Comparison of ENCODE assay signal across 29 cellular contexts in genomic region chr16:8569650-8570338, GRCh38. TPM values are rescaled to one million over a fixed set of nuclear protein-coding genes. Genes with fewer than 3 reads are reported as not detected.
DNase-seq lines count a peak whose midpoint lies in the region; ATAC-seq and TF ChIP-seq lines count a peak whose summit lies in the region.
"Had no signal": no experiment of that assay in that cellular context is flagged by ENCODE, and none has a peak within 500 bp of the region (broad histone marks: within the 10 kb centered on the region; RNA-seq: fewer than 3 reads in every experiment).

No MANE protein-coding gene starts in this region.

- DNase-seq in H9 (peak; percentile 50), epithelial cell of proximal tubule (ENCODE audit: low read depth) (no peak), nephron progenitor cell (peak; percentile 18), erythroblast (lab: John Stamatoyannopoulos, UW) (no peak), NCI-H2029 (lab: John Stamatoyannopoulos, UW) (no peak)
- DNase-seq: activated CD4-positive, alpha-beta T cell treated with anti-CD3 and anti-CD28 coated beads, Interleukin-2, amount 10 ng/mL, durations not matched to agents 7 days and 5 days; activated naive CD4-positive, alpha-beta T cell; activated T-cell treated with anti-CD3 and anti-CD28 coated beads, Interleukin-2, amount 50 U/mL, for 48 hours; adrenal gland; body of pancreas; CD4-positive, CD25-positive, alpha-beta regulatory T cell; GM23248; heart left ventricle; NCI-H1417; NCI-H2081 treated with DMSO at 0.1 percent for 48 hours; NCI-H345; occipital lobe; SHP77 treated with DMSO at 0.1 percent for 48 hours; small intestine; stimulated activated CD4-positive, alpha-beta T cell treated with anti-CD3 and anti-CD28 coated beads, Interleukin-2, amount 100 ng/mL, for 24 hours had no signal

- peak overlapping the region; percentile 16 for H3K4me3 ChIP-seq in epithelial cell of proximal tubule (ENCODE audit: low read depth, low read length)
- H3K4me3 ChIP-seq: adrenal gland, body of pancreas, GM23248, heart left ventricle, upper lobe of left lung had no signal

- H3K27me3 Mint-ChIP-seq in H9 (ENCODE audit: low read depth) (no peaks in the 10 kb centered on the region), nephron progenitor cell (ENCODE audit: low read depth, poor library complexity) (peaks cover 7% of the 10 kb centered on the region)

- no peaks in the 10 kb centered on the region for H4K20me1 ChIP-seq in H9 (ENCODE audit: control insufficient read depth, insufficient read depth, insufficient read length)

- no peak overlapping the region for H3K18ac ChIP-seq in H9 (ENCODE audit: insufficient read length, low read depth, low read length)

- H3K4me2 ChIP-seq in H9 (ENCODE audit: insufficient read depth, insufficient read length, low read length) = peak overlapping the region; percentile 6

- H2AK5ac ChIP-seq in H9 (ENCODE audit: insufficient read length, low read length) = no peak overlapping the region

- H3K79me2 ChIP-seq in H9 (ENCODE audit: insufficient read depth, low read length) = no peaks in the 10 kb centered on the region

- H3K4ac ChIP-seq in H9 (ENCODE audit: low read depth, low read length) = no peak overlapping the region

- no peak for ATAC-seq in GM19395 (IDR thresholded peaks at IDR 0.05; ENCODE audit: unreplicated experiment)
- no peak for ATAC-seq in HG03108 (IDR thresholded peaks at IDR 0.05; ENCODE audit: unreplicated experiment)
- ATAC-seq: body of pancreas, heart left ventricle, Panc1 had no signal

- H3K14ac ChIP-seq in H9 (ENCODE audit: insufficient read depth, low read length) = no peak overlapping the region; the same call in 1 of the 2 replicates

- H3K4me3 Mint-ChIP-seq in H9 = no peak overlapping the region
- H3K4me3 Mint-ChIP-seq in nephron progenitor cell = no peak overlapping the region
- H3K4me3 Mint-ChIP-seq: activated CD4-positive, alpha-beta T cell treated with anti-CD3 and anti-CD28 coated beads, Interleukin-2, amount 10 ng/mL, durations not matched to agents 7 days and 5 days; CD4-positive, CD25-positive, alpha-beta regulatory T cell had no signal

- no peaks in the 10 kb centered on the region; the same call in 1 of the 2 replicates for H3K4me1 ChIP-seq in H9 (ENCODE audit: insufficient read depth, low read length)
- H3K4me1 ChIP-seq: adrenal gland had no signal

- no peak overlapping the region for H2BK5ac ChIP-seq in H9 (ENCODE audit: insufficient read length, low read length)

- H3K79me1 ChIP-seq in H9 (ENCODE audit: insufficient read depth, low read depth, low read length, poor library complexity, severe bottlenecking) = no peaks in the 10 kb centered on the region

- H2BK15ac ChIP-seq in H9 (ENCODE audit: low read depth, low read length) = no peak overlapping the region

- H3K56ac ChIP-seq in H9 (ENCODE audit: insufficient read length, low read depth, low read length) = no peak overlapping the region

- no peaks in the 10 kb centered on the region for H3K23me2 ChIP-seq in H9 (ENCODE audit: insufficient read length, low read depth, low read length, poor library complexity, severe bottlenecking)

- TF ChIP-seq CTCF in H9 (conservative IDR thresholded peaks at IDR 0.05) (no peak), epithelial cell of proximal tubule (conservative IDR thresholded peaks at IDR 0.05; ENCODE audit: low read depth, low read length) (no peak), nephron progenitor cell (IDR thresholded peaks at IDR 0.05) (no peak)

- H3K36me3 Mint-ChIP-seq in H9 (ENCODE audit: insufficient read depth in 1 of 3, low read depth in 3 of 3) = no peaks in the 10 kb centered on the region
- H3K36me3 Mint-ChIP-seq in nephron progenitor cell (ENCODE audit: low read depth) = no peaks in the 10 kb centered on the region
- H3K36me3 Mint-ChIP-seq: CD4-positive, CD25-positive, alpha-beta regulatory T cell had no signal

- H4K91ac ChIP-seq in H9 (ENCODE audit: insufficient read length, low read depth, low read length) = no peak overlapping the region

- H3K27ac ChIP-seq in H9 (ENCODE audit: insufficient read length, low read depth, low read length) = no peak overlapping the region
- H3K27ac ChIP-seq: adrenal gland, GM23248, heart left ventricle, upper lobe of left lung, VCaP had no signal

- H3K27ac Mint-ChIP-seq in H9 (no peak overlapping the region; a peak in 1 of 7 replicates), nephron progenitor cell (no peak overlapping the region)
- H3K27ac Mint-ChIP-seq: activated CD4-positive, alpha-beta T cell treated with anti-CD3 and anti-CD28 coated beads, Interleukin-2, amount 10 ng/mL, durations not matched to agents 7 days and 5 days; CD4-positive, CD25-positive, alpha-beta regulatory T cell had no signal

- no peak overlapping the region for H4K5ac ChIP-seq in H9 (ENCODE audit: insufficient read length, low read depth, low read length)

- H3K23ac ChIP-seq in H9 (ENCODE audit: insufficient read length, low read depth, low read length) = no peak overlapping the region

- no CpG with 5 or more reads among the region's 35 CpGs for WGBS in H9 (ENCODE audit: extremely low coverage, insufficient read length, low lambda C conversion rate)

- no peak overlapping the region for H2BK120ac ChIP-seq in H9 (ENCODE audit: low read depth, low read length, poor library complexity, severe bottlenecking)

- H3K9me3 Mint-ChIP-seq in H9 (peaks cover 5 to 7% of the 10 kb centered on the region in 2 experiments; a peak in 3 of 5 replicates), nephron progenitor cell (peaks cover 5% of the 10 kb centered on the region)
- H3K9me3 Mint-ChIP-seq: activated CD4-positive, alpha-beta T cell treated with anti-CD3 and anti-CD28 coated beads, Interleukin-2, amount 10 ng/mL, durations not matched to agents 7 days and 5 days had no signal

- no peak overlapping the region for H4K8ac ChIP-seq in H9 (replicated peaks; ENCODE audit: insufficient read length, low read depth, low read length)

- H3T11ph ChIP-seq in H9 (ENCODE audit: low read length) = no peak overlapping the region

- peaks cover 23 to 41% of the 10 kb centered on the region in 2 experiments for H3K4me1 Mint-ChIP-seq in H9
- peaks cover 24% of the 10 kb centered on the region for H3K4me1 Mint-ChIP-seq in nephron progenitor cell

- H2BK20ac ChIP-seq in H9 (ENCODE audit: low read depth, low read length, poor library complexity, severe bottlenecking) = no peak overlapping the region

- no peak for TF ChIP-seq POLR2A in erythroblast (IDR thresholded peaks at IDR 0.05; ENCODE audit: low read length)

- no peaks in the 10 kb centered on the region for H3K27me3 ChIP-seq in H9 (ENCODE audit: insufficient read depth, low read length)
- H3K27me3 ChIP-seq: adrenal gland, body of pancreas had no signal

- H3K9me3 ChIP-seq in H9 (ENCODE audit: control insufficient read depth, low read depth, low read length) = no peaks in the 10 kb centered on the region
- H3K9me3 ChIP-seq: adrenal gland, body of pancreas, heart left ventricle, upper lobe of left lung had no signal

- H3K9ac ChIP-seq in H9 (ENCODE audit: extremely low read depth, insufficient read length, low read length) = no peak overlapping the region
- H3K9ac ChIP-seq: GM23248 had no signal

- H2AFZ ChIP-seq in H9 (ENCODE audit: low read length) = no peak overlapping the region

- no peak overlapping the region for H2BK12ac ChIP-seq in H9 (ENCODE audit: insufficient read length, low read depth, low read length)

RNA-seq across cellular contexts. Expression of gene TMEM114, which starts 20.5 kb away (rescaled TPM):
- 0.33 and 1.2 TPM in 2 replicates for total RNA-seq in H9 (2021)
- total RNA-seq in epithelial cell of proximal tubule = not detected in 2 replicates
- total RNA-seq: activated CD4-positive, alpha-beta T cell treated with anti-CD3 and anti-CD28 coated beads, Interleukin-2, amount 10 ng/mL, durations not matched to agents 7 days and 5 days; adrenal gland; body of pancreas; CD4-positive, CD25-positive, alpha-beta regulatory T cell; chondrocyte; GM23248; heart left ventricle; left lobe of liver; mesenteric fat pad; occipital lobe; pulmonary artery endothelial cell; upper lobe of left lung had no signal

RNA-seq across cellular contexts. Expression of gene METTL22, which starts 51.7 kb away (rescaled TPM):
- total RNA-seq in H9 (2021) (48.9 and 51.9 TPM in 2 replicates), epithelial cell of proximal tubule (15.5 and 25.7 TPM in 2 replicates)

Comparison
In these comparisons a context has a peak if more than half of its experiments do, and no peak if none do; other contexts are left out.
1. DNase-seq: peak in H9 (single experiment) and nephron progenitor cell (single experiment); none in epithelial cell of proximal tubule (single experiment), erythroblast (0 of 2) and NCI-H2029 (single experiment).